1 cellular context compared by ENCODE assay signal in genomic region chr11:19071255-19071654, GRCh38.
TF ChIP-seq lines count a peak whose summit lies in the region.

No MANE protein-coding gene starts in this region.

TF ChIP-seq in HEK293, 187 proteins besides CTCF, POLR2A, EP300 and RAD21 (continued from another document):
- no peak for TF ChIP-seq TSHZ1 (tag by site-specific recombination; IDR thresholded peaks at IDR 0.05; ENCODE audit: borderline replicate concordance)
- TF ChIP-seq ZNF654 (tag by site-specific recombination; IDR thresholded peaks at IDR 0.05; ENCODE audit: low read depth) = peak; percentile 100
- no peak for TF ChIP-seq ZNF221 (tag by site-specific recombination; IDR thresholded peaks at IDR 0.05; ENCODE audit: borderline replicate concordance)
- TF ChIP-seq ATF2 (tag by site-specific recombination; IDR thresholded peaks at IDR 0.05; ENCODE audit: low read depth) = peak; percentile 98
- no peak for TF ChIP-seq ZNF138 (tag by site-specific recombination; IDR thresholded peaks at IDR 0.05; ENCODE audit: borderline replicate concordance)
- TF ChIP-seq ZNF660 (tag by site-specific recombination; IDR thresholded peaks at IDR 0.05) = peak; percentile 76; the same call in 1 of the 2 replicates
- no peak for TF ChIP-seq ZFP41 (tag by site-specific recombination; IDR thresholded peaks at IDR 0.05; ENCODE audit: borderline replicate concordance)
- no peak for TF ChIP-seq ZNF24 (tag by site-specific recombination; IDR thresholded peaks at IDR 0.05)
- no peak for TF ChIP-seq ZBTB8A (tag by site-specific recombination; IDR thresholded peaks at IDR 0.05)
- no peak for TF ChIP-seq ZNF311 (tag by site-specific recombination; IDR thresholded peaks at IDR 0.05; ENCODE audit: borderline replicate concordance)
- TF ChIP-seq ZBTB26 (tag by site-specific recombination; optimal IDR thresholded peaks at IDR 0.05) = no peak
- no peak for TF ChIP-seq ZSCAN16 (tag by site-specific recombination; IDR thresholded peaks at IDR 0.05)
- TF ChIP-seq TRIM28 (IDR thresholded peaks at IDR 0.05; ENCODE audit: borderline replicate concordance, low read length) = no peak
- no peak for TF ChIP-seq ZNF624 (tag by site-specific recombination; IDR thresholded peaks at IDR 0.05)
- no peak for TF ChIP-seq ZNF549 (tag by site-specific recombination; IDR thresholded peaks at IDR 0.05)
- peak; percentile 81 for TF ChIP-seq ZNF362 (tag by site-specific recombination; IDR thresholded peaks at IDR 0.05)
- TF ChIP-seq ZNF791 (tag by site-specific recombination; IDR thresholded peaks at IDR 0.05) = no peak
- no peak for TF ChIP-seq ZNF777 (tag by site-specific recombination; IDR thresholded peaks at IDR 0.05; ENCODE audit: borderline replicate concordance)
- TF ChIP-seq ZNF148 (tag by site-specific recombination; IDR thresholded peaks at IDR 0.05; ENCODE audit: borderline replicate concordance) = no peak
- TF ChIP-seq ZNF558 (tag by site-specific recombination; IDR thresholded peaks at IDR 0.05) = no peak
- no peak for TF ChIP-seq ZNF19 (tag by site-specific recombination; IDR thresholded peaks at IDR 0.05; ENCODE audit: low read depth)
- 0 out of 2 replicates have a peak, but pooled peaks have one; percentile 25 for TF ChIP-seq KLF8 (tag by site-specific recombination; IDR thresholded peaks at IDR 0.05)
- peak; percentile 66 for TF ChIP-seq IKZF3 (tag by site-specific recombination; IDR thresholded peaks at IDR 0.05)
- no peak for TF ChIP-seq ZNF350 (tag by site-specific recombination; IDR thresholded peaks at IDR 0.05)
- peak; percentile 40; the same call in 1 of the 2 replicates for TF ChIP-seq ZSCAN4 (tag by site-specific recombination; IDR thresholded peaks at IDR 0.05)
- peak; percentile 66 for TF ChIP-seq ZNF2 (tag by site-specific recombination; IDR thresholded peaks at IDR 0.05)
- TF ChIP-seq ZNF211 (tag by site-specific recombination; IDR thresholded peaks at IDR 0.05; ENCODE audit: low read depth) = no peak
- no peak for TF ChIP-seq ZNF175 (tag by site-specific recombination; IDR thresholded peaks at IDR 0.05)
- TF ChIP-seq GLIS1 (tag by site-specific recombination; IDR thresholded peaks at IDR 0.05) = no peak
- 0 out of 2 replicates have a peak, but pooled peaks have one; percentile 25 for TF ChIP-seq ZEB2 (tag by site-specific recombination; IDR thresholded peaks at IDR 0.05)
- TF ChIP-seq ZFP3 (tag by site-specific recombination; IDR thresholded peaks at IDR 0.05; ENCODE audit: low read depth) = no peak
- no peak; the same call in 1 of the 2 replicates for TF ChIP-seq ZFP37 (tag by site-specific recombination; IDR thresholded peaks at IDR 0.05)
- TF ChIP-seq ZNF510 (tag by site-specific recombination; IDR thresholded peaks at IDR 0.05; ENCODE audit: insufficient replicate concordance) = no peak
- no peak for TF ChIP-seq ZNF16 (tag by site-specific recombination; IDR thresholded peaks at IDR 0.05; ENCODE audit: low read depth)
- no peak for TF ChIP-seq ZNF664 (tag by site-specific recombination; IDR thresholded peaks at IDR 0.05)
- no peak for TF ChIP-seq TCF7L2 (IDR thresholded peaks at IDR 0.05; ENCODE audit: borderline replicate concordance, low read depth, low read length)
